ENCODE assay signal across 1 cellular context in the genomic region with DNA sequence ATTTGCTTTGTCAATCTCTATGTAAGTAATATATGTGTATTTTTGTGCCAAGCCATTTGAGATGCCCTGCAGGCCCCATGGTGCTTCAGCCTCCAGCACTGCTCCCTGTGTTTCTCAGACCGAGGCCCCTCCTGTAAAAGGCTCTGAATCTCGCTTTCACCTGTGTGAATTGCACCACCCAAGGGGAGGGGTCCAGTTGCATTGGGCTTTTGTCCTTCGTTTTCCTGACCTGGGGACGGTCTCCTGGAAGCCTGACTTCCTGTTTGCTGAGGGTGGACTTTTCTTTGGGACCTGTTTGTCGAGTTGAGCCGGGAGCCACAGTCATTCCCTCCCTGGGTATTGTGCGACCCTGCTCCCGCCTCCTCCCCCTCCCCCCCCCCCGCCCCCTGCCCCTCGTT.
TF ChIP-seq lines count a peak whose summit lies in the region.

No MANE protein-coding gene starts in this region.

TF ChIP-seq in HepG2, 621 proteins besides CTCF, POLR2A, EP300 and RAD21 (continued from another document and continues in another):
- TF ChIP-seq, protein P1, sequence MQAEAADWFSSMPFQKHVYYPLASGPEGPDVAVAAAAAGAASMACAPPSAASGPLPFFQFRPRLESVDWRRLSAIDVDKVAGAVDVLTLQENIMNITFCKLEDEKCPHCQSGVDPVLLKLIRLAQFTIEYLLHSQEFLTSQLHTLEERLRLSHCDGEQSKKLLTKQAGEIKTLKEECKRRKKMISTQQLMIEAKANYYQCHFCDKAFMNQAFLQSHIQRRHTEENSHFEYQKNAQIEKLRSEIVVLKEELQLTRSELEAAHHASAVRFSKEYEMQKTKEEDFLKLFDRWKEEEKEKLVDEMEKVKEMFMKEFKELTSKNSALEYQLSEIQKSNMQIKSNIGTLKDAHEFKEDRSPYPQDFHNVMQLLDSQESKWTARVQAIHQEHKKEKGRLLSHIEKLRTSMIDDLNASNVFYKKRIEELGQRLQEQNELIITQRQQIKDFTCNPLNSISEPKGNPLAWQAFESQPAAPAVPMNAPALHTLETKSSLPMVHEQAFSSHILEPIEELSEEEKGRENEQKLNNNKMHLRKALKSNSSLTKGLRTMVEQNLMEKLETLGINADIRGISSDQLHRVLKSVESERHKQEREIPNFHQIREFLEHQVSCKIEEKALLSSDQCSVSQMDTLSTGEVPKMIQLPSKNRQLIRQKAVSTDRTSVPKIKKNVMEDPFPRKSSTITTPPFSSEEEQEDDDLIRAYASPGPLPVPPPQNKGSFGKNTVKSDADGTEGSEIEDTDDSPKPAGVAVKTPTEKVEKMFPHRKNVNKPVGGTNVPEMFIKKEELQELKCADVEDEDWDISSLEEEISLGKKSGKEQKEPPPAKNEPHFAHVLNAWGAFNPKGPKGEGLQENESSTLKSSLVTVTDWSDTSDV (CRISPR knock-in tag; IDR thresholded peaks at IDR 0.05) = no peak
- TF ChIP-seq WIZ (CRISPR knock-in tag; IDR thresholded peaks at IDR 0.05) (0 out of 2 replicates have a peak, but pooled peaks have one; percentile 31), DMAP1 (CRISPR knock-in tag; IDR thresholded peaks at IDR 0.05) (no peak), CHD2 (IDR thresholded peaks at IDR 0.05; ENCODE audit: low read depth, low read length) (peak; percentile 58; the same call in 1 of the 2 replicates), RARA (CRISPR knock-in tag; IDR thresholded peaks at IDR 0.05) (peak; percentile 91), SOX5 (CRISPR knock-in tag; IDR thresholded peaks at IDR 0.05; ENCODE audit: borderline replicate concordance) (peak; percentile 92), PATZ1 (CRISPR knock-in tag; IDR thresholded peaks at IDR 0.05) (peak; percentile 97), IRF2 (CRISPR knock-in tag; IDR thresholded peaks at IDR 0.05) (peak; percentile 95), GATAD2A (CRISPR knock-in tag; IDR thresholded peaks at IDR 0.05) (peak; percentile 85), SP2 (CRISPR knock-in tag; IDR thresholded peaks at IDR 0.05) (no peak), KAT8 (CRISPR knock-in tag; IDR thresholded peaks at IDR 0.05) (peak; percentile 57), PITX1 (CRISPR knock-in tag; IDR thresholded peaks at IDR 0.05) (peak; percentile 91), HMG20B (CRISPR knock-in tag; conservative IDR thresholded peaks at IDR 0.05) (peak; percentile 77; the same call in 1 of the 2 replicates), YEATS2 (CRISPR knock-in tag; IDR thresholded peaks at IDR 0.05; ENCODE audit: borderline replicate concordance) (no peak), MED1 (CRISPR knock-in tag; IDR thresholded peaks at IDR 0.05) (peak; percentile 72; the same call in 1 of the 2 replicates), U2AF2 (IDR thresholded peaks at IDR 0.05; ENCODE audit: low read depth, low read length) (no peak), NPAS2 (CRISPR knock-in tag; IDR thresholded peaks at IDR 0.05; ENCODE audit: borderline replicate concordance) (no peak), ZNF121 (CRISPR knock-in tag; IDR thresholded peaks at IDR 0.05) (no peak), POGK (CRISPR knock-in tag; conservative IDR thresholded peaks at IDR 0.05) (0 out of 2 replicates have a peak, but pooled peaks have one; percentile 38), CBX5 (CRISPR knock-in tag; IDR thresholded peaks at IDR 0.05; ENCODE audit: borderline replicate concordance) (peak; percentile 54; the same call in 1 of the 2 replicates), SKIL (CRISPR knock-in tag; IDR thresholded peaks at IDR 0.05; ENCODE audit: borderline replicate concordance) (peak; percentile 56; the same call in 1 of the 2 replicates), SP5 (CRISPR knock-in tag; IDR thresholded peaks at IDR 0.05; ENCODE audit: borderline replicate concordance, low read depth) (peak; percentile 98), GABPA (IDR thresholded peaks at IDR 0.05; ENCODE audit: low read depth, low read length) (peak; percentile 25; the same call in 1 of the 2 replicates), GABPA (CRISPR knock-in tag; IDR thresholded peaks at IDR 0.05; ENCODE audit: low read depth) (peak; percentile 82), NFATC3 (CRISPR knock-in tag; IDR thresholded peaks at IDR 0.05) (no peak), LCORL (IDR thresholded peaks at IDR 0.05) (no peak), LCORL (CRISPR knock-in tag; IDR thresholded peaks at IDR 0.05) (peak; percentile 60; the same call in 1 of the 2 replicates), IRX3 (CRISPR knock-in tag; IDR thresholded peaks at IDR 0.05; ENCODE audit: borderline replicate concordance, low read depth) (no peak), ZNF20 (CRISPR knock-in tag; IDR thresholded peaks at IDR 0.05) (no peak), RXRB (CRISPR knock-in tag; IDR thresholded peaks at IDR 0.05; ENCODE audit: borderline replicate concordance) (peak; percentile 82; the same call in 1 of the 2 replicates), ZNF687 (CRISPR knock-in tag; IDR thresholded peaks at IDR 0.05) (no peak; the same call in 1 of the 2 replicates)
- TF ChIP-seq, protein P2, sequence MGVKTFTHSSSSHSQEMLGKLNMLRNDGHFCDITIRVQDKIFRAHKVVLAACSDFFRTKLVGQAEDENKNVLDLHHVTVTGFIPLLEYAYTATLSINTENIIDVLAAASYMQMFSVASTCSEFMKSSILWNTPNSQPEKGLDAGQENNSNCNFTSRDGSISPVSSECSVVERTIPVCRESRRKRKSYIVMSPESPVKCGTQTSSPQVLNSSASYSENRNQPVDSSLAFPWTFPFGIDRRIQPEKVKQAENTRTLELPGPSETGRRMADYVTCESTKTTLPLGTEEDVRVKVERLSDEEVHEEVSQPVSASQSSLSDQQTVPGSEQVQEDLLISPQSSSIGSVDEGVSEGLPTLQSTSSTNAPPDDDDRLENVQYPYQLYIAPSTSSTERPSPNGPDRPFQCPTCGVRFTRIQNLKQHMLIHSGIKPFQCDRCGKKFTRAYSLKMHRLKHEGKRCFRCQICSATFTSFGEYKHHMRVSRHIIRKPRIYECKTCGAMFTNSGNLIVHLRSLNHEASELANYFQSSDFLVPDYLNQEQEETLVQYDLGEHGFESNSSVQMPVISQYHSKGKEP (CRISPR knock-in tag; IDR thresholded peaks at IDR 0.05) = 0 out of 2 replicates have a peak, but pooled peaks have one; percentile 40
- TF ChIP-seq, protein P3, sequence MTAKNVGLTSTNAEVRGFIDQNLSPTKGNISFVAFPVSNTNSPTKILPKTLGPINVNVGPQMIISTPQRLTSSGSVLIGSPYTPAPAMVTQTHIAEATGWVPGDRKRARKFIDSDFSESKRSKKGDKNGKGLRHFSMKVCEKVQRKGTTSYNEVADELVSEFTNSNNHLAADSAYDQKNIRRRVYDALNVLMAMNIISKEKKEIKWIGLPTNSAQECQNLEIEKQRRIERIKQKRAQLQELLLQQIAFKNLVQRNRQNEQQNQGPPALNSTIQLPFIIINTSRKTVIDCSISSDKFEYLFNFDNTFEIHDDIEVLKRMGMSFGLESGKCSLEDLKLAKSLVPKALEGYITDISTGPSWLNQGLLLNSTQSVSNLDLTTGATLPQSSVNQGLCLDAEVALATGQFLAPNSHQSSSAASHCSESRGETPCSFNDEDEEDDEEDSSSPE (CRISPR knock-in tag; IDR thresholded peaks at IDR 0.05) = 0 out of 2 replicates have a peak, but pooled peaks have one; percentile 32
- TF ChIP-seq, protein P4, sequence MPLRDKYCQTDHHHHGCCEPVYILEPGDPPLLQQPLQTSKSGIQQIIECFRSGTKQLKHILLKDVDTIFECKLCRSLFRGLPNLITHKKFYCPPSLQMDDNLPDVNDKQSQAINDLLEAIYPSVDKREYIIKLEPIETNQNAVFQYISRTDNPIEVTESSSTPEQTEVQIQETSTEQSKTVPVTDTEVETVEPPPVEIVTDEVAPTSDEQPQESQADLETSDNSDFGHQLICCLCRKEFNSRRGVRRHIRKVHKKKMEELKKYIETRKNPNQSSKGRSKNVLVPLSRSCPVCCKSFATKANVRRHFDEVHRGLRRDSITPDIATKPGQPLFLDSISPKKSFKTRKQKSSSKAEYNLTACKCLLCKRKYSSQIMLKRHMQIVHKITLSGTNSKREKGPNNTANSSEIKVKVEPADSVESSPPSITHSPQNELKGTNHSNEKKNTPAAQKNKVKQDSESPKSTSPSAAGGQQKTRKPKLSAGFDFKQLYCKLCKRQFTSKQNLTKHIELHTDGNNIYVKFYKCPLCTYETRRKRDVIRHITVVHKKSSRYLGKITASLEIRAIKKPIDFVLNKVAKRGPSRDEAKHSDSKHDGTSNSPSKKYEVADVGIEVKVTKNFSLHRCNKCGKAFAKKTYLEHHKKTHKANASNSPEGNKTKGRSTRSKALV (CRISPR knock-in tag; IDR thresholded peaks at IDR 0.05) = no peak
- TF ChIP-seq, protein P5, sequence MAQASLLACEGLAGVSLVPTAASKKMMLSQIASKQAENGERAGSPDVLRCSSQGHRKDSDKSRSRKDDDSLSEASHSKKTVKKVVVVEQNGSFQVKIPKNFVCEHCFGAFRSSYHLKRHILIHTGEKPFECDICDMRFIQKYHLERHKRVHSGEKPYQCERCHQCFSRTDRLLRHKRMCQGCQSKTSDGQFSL (CRISPR knock-in tag; IDR thresholded peaks at IDR 0.05) = no peak
